In the genomic region with DNA sequence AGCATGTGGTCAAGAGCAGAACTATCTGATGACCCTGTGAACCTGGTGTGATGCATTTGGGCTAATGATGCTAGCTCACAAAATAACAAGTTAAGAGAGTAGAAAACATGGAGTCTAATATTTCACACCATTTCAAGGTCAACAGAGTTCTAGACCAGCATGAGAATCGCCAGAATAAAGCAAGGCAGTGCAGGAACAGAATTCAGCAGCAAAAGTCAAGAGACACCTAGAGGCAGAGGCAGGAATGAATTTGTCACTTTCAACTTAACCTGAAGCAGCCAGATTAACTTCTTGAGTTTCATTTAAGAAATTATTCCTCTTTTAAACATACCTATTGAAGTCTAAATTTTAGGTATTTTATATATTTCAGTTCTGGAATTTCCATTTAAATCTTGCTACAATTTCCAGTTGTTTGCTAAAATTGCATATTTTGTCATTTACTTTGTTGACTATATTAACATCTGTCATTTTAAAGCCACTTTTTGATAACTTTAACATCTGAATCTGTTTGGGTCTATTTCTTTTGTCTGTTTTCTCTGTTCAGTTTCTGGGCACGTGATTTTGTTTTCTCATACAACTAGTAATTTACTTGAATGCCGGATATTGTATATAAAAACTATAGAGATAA, we compare ENCODE assay signal across 8 cellular contexts. TPM values are rescaled to one million over a fixed set of nuclear protein-coding genes. Genes with fewer than 3 reads are reported as not detected.
DNase-seq lines count a peak whose midpoint lies in the region; ATAC-seq and TF ChIP-seq lines count a peak whose summit lies in the region.

No MANE protein-coding gene starts in this region.

- no peak overlapping the region for H3K4me2 ChIP-seq in neural progenitor cell
- H3K4me2 ChIP-seq in mesenchymal stem cell (ENCODE audit: low read length, poor library complexity, severe bottlenecking) = no peak overlapping the region

- H3K79me2 ChIP-seq in neural progenitor cell (ENCODE audit: low read depth) = no peaks in the 10 kb centered on the region

- no peaks in the 10 kb centered on the region for H3K9me3 ChIP-seq in neural progenitor cell (ENCODE audit: low read depth)
- H3K9me3 ChIP-seq in mesenchymal stem cell (ENCODE audit: control insufficient read depth, low read length) = no peaks in the 10 kb centered on the region

- 67% methylated on average over 2 of the region's 3 CpGs for WGBS in mesenchymal stem cell

- H3K9me3 Mint-ChIP-seq in activated CD8-positive, alpha-beta T cell treated with anti-CD3 and anti-CD28 coated beads for 36 hours = no peaks in the 10 kb centered on the region
- no peaks in the 10 kb centered on the region for H3K9me3 Mint-ChIP-seq in neural progenitor cell

- POLR2A ChIA-PET in activated CD8-positive, alpha-beta T cell treated with anti-CD3 and anti-CD28 coated beads for 36 hours (lab: Charles Lee) = interaction anchor here (0.5 kb wide), 1 partner anchor 17 kb away, joined by 3 read pairs; no protein-coding TSS in a partner anchor

- H4K8ac ChIP-seq in mesenchymal stem cell (ENCODE audit: low read length) = no peak overlapping the region

- H2BK120ac ChIP-seq in mesenchymal stem cell (ENCODE audit: low read depth, low read length) = no peak overlapping the region

- no peaks in the 10 kb centered on the region for H3K36me3 Mint-ChIP-seq in activated CD8-positive, alpha-beta T cell treated with anti-CD3 and anti-CD28 coated beads for 36 hours (ENCODE audit: low read depth)
- no peaks in the 10 kb centered on the region for H3K36me3 Mint-ChIP-seq in neural progenitor cell

- H3K4me1 ChIP-seq in neural progenitor cell = no peaks in the 10 kb centered on the region
- H3K4me1 ChIP-seq in mesenchymal stem cell (ENCODE audit: control insufficient read depth, insufficient read depth, low read depth, low read length) = no peaks in the 10 kb centered on the region

- H2BK15ac ChIP-seq in mesenchymal stem cell (ENCODE audit: low read depth, poor library complexity, severe bottlenecking) = no peak overlapping the region

- intact Hi-C loops in activated CD8-positive, alpha-beta T cell treated with anti-CD3 and anti-CD28 coated beads for 36 hours (cut with micrococcal nuclease) = loop anchor here (2.0 to 10.0 kb wide), 2 partner anchors 325 to 503 kb away; no protein-coding TSS in a partner anchor

- peaks cover 12% of the 10 kb centered on the region for H3K27me3 Mint-ChIP-seq in activated CD8-positive, alpha-beta T cell treated with anti-CD3 and anti-CD28 coated beads for 36 hours
- H3K27me3 Mint-ChIP-seq in neural progenitor cell (ENCODE audit: insufficient read depth, low read depth) = peaks cover 3% of the 10 kb centered on the region

- H3K27ac ChIP-seq in neural progenitor cell (no peak overlapping the region), mesenchymal stem cell (ENCODE audit: low read length, poor library complexity, severe bottlenecking) (no peak overlapping the region)

- no peak overlapping the region for H4K91ac ChIP-seq in mesenchymal stem cell (ENCODE audit: low read length)

- H2AFZ ChIP-seq in neural progenitor cell (replicated peaks) = no peak overlapping the region
- no peak overlapping the region for H2AFZ ChIP-seq in mesenchymal stem cell (ENCODE audit: low read depth, low read length)

- H3K27me3 ChIP-seq in neural progenitor cell (no peaks in the 10 kb centered on the region), mesenchymal stem cell (ENCODE audit: control insufficient read depth in 1 of 2, insufficient read depth in 1 of 2, low read length in 2 of 2) (peaks cover 8 to 22% of the 10 kb centered on the region in 2 experiments)

- H3K4ac ChIP-seq in mesenchymal stem cell (ENCODE audit: low read depth in 1 of 2, low read length in 2 of 2) = no peak overlapping the region

- H3K9ac ChIP-seq in neural progenitor cell (no peak overlapping the region), mesenchymal stem cell (ENCODE audit: low read length) (no peak overlapping the region)

- no peak overlapping the region for H2BK5ac ChIP-seq in mesenchymal stem cell (ENCODE audit: low read depth, low read length, poor library complexity, severe bottlenecking)

- CTCF ChIA-PET in activated CD8-positive, alpha-beta T cell treated with anti-CD3 and anti-CD28 coated beads for 36 hours (lab: Charles Lee) = interaction anchor here (0.6 to 6.5 kb wide), 31 partner anchors 12 to 914 kb away, joined by 3 to 64 read pairs (median 4); no protein-coding TSS in a partner anchor

- no peak overlapping the region for H3K18ac ChIP-seq in mesenchymal stem cell (ENCODE audit: low read depth in 1 of 2, low read length in 2 of 2)

- ATAC-seq in HG03175 (IDR thresholded peaks at IDR 0.05; ENCODE audit: unreplicated experiment) (peak; percentile 60), HG02973 (IDR thresholded peaks at IDR 0.05; ENCODE audit: unreplicated experiment) (no peak)
- ATAC-seq in activated CD8-positive, alpha-beta T cell treated with anti-CD3 and anti-CD28 coated beads for 36 hours = peak; percentile 29

- H3K36me3 ChIP-seq in neural progenitor cell = no peaks in the 10 kb centered on the region
- no peaks in the 10 kb centered on the region for H3K36me3 ChIP-seq in mesenchymal stem cell (ENCODE audit: control insufficient read depth in 1 of 2, insufficient read depth in 2 of 2, low read depth in 1 of 2, low read length in 2 of 2)

- no peak overlapping the region for H3K27ac Mint-ChIP-seq in activated CD8-positive, alpha-beta T cell treated with anti-CD3 and anti-CD28 coated beads for 36 hours
- H3K27ac Mint-ChIP-seq in neural progenitor cell = no peak overlapping the region

- H3K4me3 Mint-ChIP-seq in activated CD8-positive, alpha-beta T cell treated with anti-CD3 and anti-CD28 coated beads for 36 hours = no peak overlapping the region
- no peak overlapping the region for H3K4me3 Mint-ChIP-seq in neural progenitor cell

- DNase-seq in DMS 273 (lab: John Stamatoyannopoulos, UW; ENCODE audit: unreplicated experiment) (peak; percentile 37), DMS 273 treated with DMSO at 0.1 percent for 48 hours (lab: John Stamatoyannopoulos, UW) (no peak), neural progenitor cell (ENCODE audit: low spot score) (no peak), mesenchymal stem cell (no peak)
- DNase-seq in activated CD8-positive, alpha-beta T cell treated with anti-CD3 and anti-CD28 coated beads for 36 hours = no peak
- no peak for DNase-seq in activated CD4-positive, CD25-positive, alpha-beta regulatory T cell treated with anti-CD3 and anti-CD28 coated beads, Interleukin-2, amount 50 U/mL, for 72 hours

- no peaks in the 10 kb centered on the region for H3K79me1 ChIP-seq in mesenchymal stem cell (replicated peaks; ENCODE audit: low read length, poor library complexity, severe bottlenecking)

- TF ChIP-seq CTCF in activated CD8-positive, alpha-beta T cell treated with anti-CD3 and anti-CD28 coated beads for 36 hours (IDR thresholded peaks at IDR 0.05) = peak; percentile 72
- TF ChIP-seq CTCF in neural progenitor cell (IDR thresholded peaks at IDR 0.05) = peak; percentile 58

- no peak overlapping the region for H2BK12ac ChIP-seq in mesenchymal stem cell (ENCODE audit: low read length in 2 of 2)

- H3K14ac ChIP-seq in mesenchymal stem cell (ENCODE audit: low read length in 2 of 2) = no peak overlapping the region

- no peak overlapping the region for H3K23ac ChIP-seq in mesenchymal stem cell (ENCODE audit: low read length in 2 of 2)

- no peak overlapping the region for H2AK5ac ChIP-seq in mesenchymal stem cell (ENCODE audit: low read length, severe bottlenecking)

- no peaks in the 10 kb centered on the region for H3F3A ChIP-seq in neural progenitor cell (ENCODE audit: low read depth)

- no peak overlapping the region for H3K4me3 ChIP-seq in neural progenitor cell
- H3K4me3 ChIP-seq in mesenchymal stem cell (ENCODE audit: insufficient read depth in 1 of 2, low read depth in 1 of 2, low read length in 2 of 2) = no peak overlapping the region

- no peaks in the 10 kb centered on the region for H4K20me1 ChIP-seq in neural progenitor cell (ENCODE audit: low read depth)

- peaks cover 16% of the 10 kb centered on the region for H3K4me1 Mint-ChIP-seq in activated CD8-positive, alpha-beta T cell treated with anti-CD3 and anti-CD28 coated beads for 36 hours (ENCODE audit: low read depth)
- peaks cover 9% of the 10 kb centered on the region for H3K4me1 Mint-ChIP-seq in neural progenitor cell

RNA-seq across cellular contexts. Expression of a gene that starts 44.2 kb away (rescaled TPM):
- not detected for total RNA-seq in activated CD8-positive, alpha-beta T cell treated with anti-CD3 and anti-CD28 coated beads for 36 hours
- not detected in 2 replicates for total RNA-seq in neural progenitor cell (ENCODE audit: low replicate concordance)
- polyA plus RNA-seq in mesenchymal stem cell (2013, experiment 1 of 2) = not detected
- polyA plus RNA-seq in mesenchymal stem cell (2013, experiment 2 of 2) = not detected
